ENCODE assay signal across 15 cellular contexts in genomic region chr3:112463250-112463649, GRCh38. TPM values are rescaled to one million over a fixed set of nuclear protein-coding genes. Genes with fewer than 3 reads are reported as not detected.
DNase-seq lines count a peak whose midpoint lies in the region; ATAC-seq, FAIRE-seq and TF ChIP-seq lines count a peak whose summit lies in the region.
"Had no signal": no experiment of that assay in that cellular context is flagged by ENCODE, and none has a peak within 500 bp of the region (broad histone marks: within the 10 kb centered on the region; RNA-seq: fewer than 3 reads in every experiment).

No MANE protein-coding gene starts in this region.

- no peaks in the 10 kb centered on the region for H3K36me3 ChIP-seq in naive thymus-derived CD4-positive, alpha-beta T cell (ENCODE audit: control insufficient read depth in 2 of 3, insufficient read depth in 3 of 3, low read length in 3 of 3)
- no peaks in the 10 kb centered on the region for H3K36me3 ChIP-seq in pancreas
- no peaks in the 10 kb centered on the region for H3K36me3 ChIP-seq in sigmoid colon
- H3K36me3 ChIP-seq: suprapubic skin had no signal

- 80 to 91% methylated on average over 5 of the region's 5 CpGs for WGBS in pancreas, 2 donors
- WGBS in sigmoid colon, 2 donors = 67 to 89% methylated on average over 5 of the region's 5 CpGs

- H3K4me3 Mint-ChIP-seq in naive thymus-derived CD4-positive, alpha-beta T cell = peak overlapping the region; percentile 8 to 84 (median 72)

- DNase-seq in HL-60 (ENCODE audit: low read depth in 1 of 2, low spot score in 1 of 2) (no peak), DMS79 treated with DMSO at 0.1 percent for 48 hours (lab: John Stamatoyannopoulos, UW) (no peak), pancreas (no peak), sigmoid colon (no peak)
- peak in 6 of 9 donors; percentile 15 to 45 (median 36) for DNase-seq in naive thymus-derived CD4-positive, alpha-beta T cell
- DNase-seq in activated effector memory CD4-positive, alpha-beta T cell treated with anti-CD3 and anti-CD28 coated beads, Interleukin-2, amount 50 U/mL, for 16 hours = no peak
- DNase-seq: NCI-H1930; nucleus accumbens; stimulated activated CD4-positive, alpha-beta T cell treated with anti-CD3 and anti-CD28 coated beads, Interleukin-1b, Interleukin-23, amount 100 ng/mL, for 48 hours had no signal

- POLR2A ChIA-PET in naive thymus-derived CD4-positive, alpha-beta T cell (lab: Charles Lee) = interaction anchor here (2.0 kb wide), 1 partner anchor 10 kb away, joined by 8 read pairs; no protein-coding TSS in a partner anchor

- H3K27me3 Mint-ChIP-seq in naive thymus-derived CD4-positive, alpha-beta T cell = no peaks in the 10 kb centered on the region

- FAIRE-seq in pancreas (lab: Jason Lieb, UNC) = no peak

- CTCF ChIA-PET in naive thymus-derived CD4-positive, alpha-beta T cell (lab: Charles Lee) = no interaction called here

- H3K9me3 ChIP-seq in naive thymus-derived CD4-positive, alpha-beta T cell (ENCODE audit: control insufficient read depth in 2 of 3, low read length in 3 of 3) = no peaks in the 10 kb centered on the region
- H3K9me3 ChIP-seq in pancreas (no peaks in the 10 kb centered on the region), sigmoid colon (no peaks in the 10 kb centered on the region)
- H3K9me3 ChIP-seq: suprapubic skin had no signal

- H3K9me3 Mint-ChIP-seq in naive thymus-derived CD4-positive, alpha-beta T cell = peaks cover 0 to 13% (median 0%) of the 10 kb centered on the region in 11 donors

- H3K27ac Mint-ChIP-seq in naive thymus-derived CD4-positive, alpha-beta T cell = peak overlapping the region; percentile 73 to 96 (median 82)

- peaks cover 64 to 65% of the 10 kb centered on the region in 2 donors for H3K4me1 ChIP-seq in naive thymus-derived CD4-positive, alpha-beta T cell (ENCODE audit: control insufficient read depth in 2 of 2, insufficient read depth in 2 of 2, low read length in 2 of 2)
- no peaks in the 10 kb centered on the region for H3K4me1 ChIP-seq in pancreas
- no peaks in the 10 kb centered on the region for H3K4me1 ChIP-seq in sigmoid colon
- H3K4me1 ChIP-seq: suprapubic skin had no signal

- no peak for TF ChIP-seq POLR2A in sigmoid colon (IDR thresholded peaks at IDR 0.05)

- peaks cover 4 to 50% (median 29%) of the 10 kb centered on the region in 5 donors for H3K36me3 Mint-ChIP-seq in naive thymus-derived CD4-positive, alpha-beta T cell

- no peak for TF ChIP-seq CTCF in HL-60 (IDR thresholded peaks at IDR 0.05; ENCODE audit: insufficient read depth, low read length)
- no peak for TF ChIP-seq CTCF in pancreas (IDR thresholded peaks at IDR 0.05)
- TF ChIP-seq CTCF in sigmoid colon (IDR thresholded peaks at IDR 0.05) = no peak

- H3K4me1 Mint-ChIP-seq in naive thymus-derived CD4-positive, alpha-beta T cell = peaks cover 37 to 89% (median 82%) of the 10 kb centered on the region in 7 donors

- peak; percentile 37 for ATAC-seq in GM18511 (IDR thresholded peaks at IDR 0.05; ENCODE audit: unreplicated experiment)
- peak; percentile 34 for ATAC-seq in GM21515 (IDR thresholded peaks at IDR 0.05; ENCODE audit: unreplicated experiment)
- ATAC-seq in naive thymus-derived CD4-positive, alpha-beta T cell = peak; percentile 62
- ATAC-seq in pancreas = no peak
- ATAC-seq: esophagus mucosa had no signal

- no peaks in the 10 kb centered on the region for H3K27me3 ChIP-seq in HL-60 (ENCODE audit: insufficient read depth, poor library complexity, severe bottlenecking)
- no peaks in the 10 kb centered on the region for H3K27me3 ChIP-seq in naive thymus-derived CD4-positive, alpha-beta T cell (ENCODE audit: control insufficient read depth in 2 of 2, insufficient read depth in 2 of 2, low read length in 2 of 2)
- no peaks in the 10 kb centered on the region for H3K27me3 ChIP-seq in pancreas
- no peaks in the 10 kb centered on the region for H3K27me3 ChIP-seq in sigmoid colon
- H3K27me3 ChIP-seq: suprapubic skin had no signal

- no peak for TF ChIP-seq EP300 in sigmoid colon (IDR thresholded peaks at IDR 0.05)

- intact Hi-C loops in naive thymus-derived CD4-positive, alpha-beta T cell (cut with micrococcal nuclease) = loop anchor here (1.0 to 10.0 kb wide), 5 partner anchors 10 to 532 kb away; partner anchors contain the start of genes GCSAM (in 1 of the 2) and GTPBP8 (in 1 of the 2)
- intact Hi-C loops in pancreas (cut with DNase I) (no loop called here), sigmoid colon (cut with DNase I) (no loop called here)

- peak overlapping the region; percentile 54 for H3K27ac ChIP-seq in HL-60 (replicated peaks)
- H3K27ac ChIP-seq in naive thymus-derived CD4-positive, alpha-beta T cell (ENCODE audit: low read depth, low read length) = peak overlapping the region; percentile 48
- no peak overlapping the region for H3K27ac ChIP-seq in pancreas
- no peak overlapping the region for H3K27ac ChIP-seq in sigmoid colon
- H3K27ac ChIP-seq: suprapubic skin had no signal

- H3K4me3 ChIP-seq in HL-60 (replicated peaks; ENCODE audit: insufficient read depth, low read length) = no peak overlapping the region
- H3K4me3 ChIP-seq in naive thymus-derived CD4-positive, alpha-beta T cell (ENCODE audit: low read length) = no peak overlapping the region
- no peak overlapping the region for H3K4me3 ChIP-seq in pancreas
- H3K4me3 ChIP-seq in sigmoid colon = no peak overlapping the region
- H3K4me3 ChIP-seq: suprapubic skin had no signal

RNA-seq across cellular contexts. Expression of gene BTLA, which starts 36.0 kb away (rescaled TPM):
- 10 to 100 TPM; 15.6 to 29.5 (median 26.1) TPM for total RNA-seq in naive thymus-derived CD4-positive, alpha-beta T cell
- polyA plus RNA-seq in naive thymus-derived CD4-positive, alpha-beta T cell = 10 to 100 TPM; 13.3 to 18.5 TPM
- total RNA-seq in pancreas (under 1 TPM in 4 of 6 donors, not detected in 2; 0.06 to 0.72 (median 0.20) TPM), sigmoid colon (not detected)
- polyA plus RNA-seq in pancreas (not detected), sigmoid colon (10 to 100 TPM in 1 of 3 donors, not detected in 2; 11.0 TPM)
- total RNA-seq: Daoy, RPMI7951 had no signal

Comparison
In these comparisons a context has a peak if more than half of its experiments do, and no peak if none do; other contexts are left out.
1. ATAC-seq: peak in GM18511 (single experiment), GM21515 (single experiment) and naive thymus-derived CD4-positive, alpha-beta T cell (single experiment); none in pancreas (0 of 4).
2. DNase-seq: peak in naive thymus-derived CD4-positive, alpha-beta T cell (6 of 9); none in HL-60 (0 of 2), DMS79 treated with DMSO at 0.1 percent for 48 hours (single experiment), activated effector memory CD4-positive, alpha-beta T cell treated with anti-CD3 and anti-CD28 coated beads, Interleukin-2, amount 50 U/mL, for 16 hours (single experiment), pancreas (0 of 6) and sigmoid colon (single experiment).
3. H3K27ac ChIP-seq: peak in HL-60 (single experiment) and naive thymus-derived CD4-positive, alpha-beta T cell (single experiment); none in pancreas (0 of 4) and sigmoid colon (0 of 4).
4. RNA of gene BTLA, which starts 36.0 kb away (total RNA-seq): 15.6 to 29.5 TPM in naive thymus-derived CD4-positive, alpha-beta T cell; 0.06 to 0.72 TPM in pancreas and not detected in sigmoid colon; every median in the first group is over 4 times any median in the second.
5. intact Hi-C loops: an anchor here in naive thymus-derived CD4-positive, alpha-beta T cell (1.0 to 10.0 kb wide); none called in pancreas and sigmoid colon.